Comparison of ENCODE assay signal across 7 cellular contexts in genomic region chr2:32656069-32656468, GRCh38.
"Had no signal": no experiment of that assay in that cellular context is flagged by ENCODE, and none has a peak within 500 bp of the region (broad histone marks: within the 10 kb centered on the region; RNA-seq: fewer than 3 reads in every experiment).

No MANE protein-coding gene starts in this region.

- H3K9me3 ChIP-seq: HAP-1 had no signal

- DNase-seq: GM23248, GOT3, H7, HFFc6, IMR-90 had no signal

- H3K4me3 ChIP-seq: GM23248, HAP-1, K562 had no signal

- H3K27ac Mint-ChIP-seq: HFFc6 had no signal

- H3K27ac ChIP-seq: GM23248 had no signal

- H3K4me1 ChIP-seq: HAP-1 had no signal

- H2AFZ ChIP-seq: GM23248 had no signal

- H3K4me3 Mint-ChIP-seq: HFFc6 had no signal

- H3K9ac ChIP-seq: GM23248 had no signal

- H3K9me3 Mint-ChIP-seq: HFFc6 had no signal
